Comparison of ENCODE assay signal across 1 cellular context in the genomic region with DNA sequence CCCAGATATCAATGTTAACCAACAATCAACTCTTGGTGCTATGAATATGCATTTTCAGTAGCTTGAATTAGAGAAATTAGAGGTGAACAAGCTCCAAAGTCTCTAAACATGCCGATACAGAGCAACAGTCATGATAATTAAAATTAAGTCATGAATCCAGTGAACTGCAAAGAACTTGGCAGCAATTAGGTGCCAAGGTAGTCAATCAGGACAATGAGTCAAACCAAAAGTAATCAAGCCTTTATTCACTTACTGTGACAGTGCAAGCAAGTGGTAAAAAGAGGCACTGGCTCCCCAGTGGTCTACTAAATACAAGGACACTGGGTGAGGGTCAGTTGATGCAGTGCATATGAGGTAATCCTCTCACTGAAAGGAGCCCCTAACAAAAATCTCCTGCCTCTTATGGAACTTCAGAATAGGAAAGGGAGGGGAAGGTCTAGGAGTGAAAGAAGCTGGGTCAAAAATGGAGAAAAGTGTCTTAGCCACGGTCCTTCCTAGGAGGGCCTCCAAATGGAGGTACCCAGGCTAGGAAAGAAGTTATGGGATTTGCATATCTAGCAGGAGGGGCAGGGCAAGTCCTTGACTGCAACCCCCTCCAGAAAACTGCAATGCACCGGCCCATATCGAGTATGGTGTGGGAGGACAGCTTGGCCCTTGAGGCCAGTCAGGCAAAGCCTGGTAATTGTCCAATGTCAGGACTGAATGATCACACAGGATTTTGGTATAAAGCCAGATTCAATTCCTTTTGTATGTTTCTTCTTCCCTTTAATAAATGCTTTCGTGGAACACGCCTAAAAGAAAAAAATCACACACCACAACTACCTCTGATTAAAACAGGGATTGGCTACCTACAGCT.
TF ChIP-seq lines count a peak whose summit lies in the region.

No MANE protein-coding gene starts in this region.

TF ChIP-seq in GM23338, 12 proteins besides CTCF, POLR2A, EP300 and RAD21 (continued from another document):
- TF ChIP-seq, protein P1, sequence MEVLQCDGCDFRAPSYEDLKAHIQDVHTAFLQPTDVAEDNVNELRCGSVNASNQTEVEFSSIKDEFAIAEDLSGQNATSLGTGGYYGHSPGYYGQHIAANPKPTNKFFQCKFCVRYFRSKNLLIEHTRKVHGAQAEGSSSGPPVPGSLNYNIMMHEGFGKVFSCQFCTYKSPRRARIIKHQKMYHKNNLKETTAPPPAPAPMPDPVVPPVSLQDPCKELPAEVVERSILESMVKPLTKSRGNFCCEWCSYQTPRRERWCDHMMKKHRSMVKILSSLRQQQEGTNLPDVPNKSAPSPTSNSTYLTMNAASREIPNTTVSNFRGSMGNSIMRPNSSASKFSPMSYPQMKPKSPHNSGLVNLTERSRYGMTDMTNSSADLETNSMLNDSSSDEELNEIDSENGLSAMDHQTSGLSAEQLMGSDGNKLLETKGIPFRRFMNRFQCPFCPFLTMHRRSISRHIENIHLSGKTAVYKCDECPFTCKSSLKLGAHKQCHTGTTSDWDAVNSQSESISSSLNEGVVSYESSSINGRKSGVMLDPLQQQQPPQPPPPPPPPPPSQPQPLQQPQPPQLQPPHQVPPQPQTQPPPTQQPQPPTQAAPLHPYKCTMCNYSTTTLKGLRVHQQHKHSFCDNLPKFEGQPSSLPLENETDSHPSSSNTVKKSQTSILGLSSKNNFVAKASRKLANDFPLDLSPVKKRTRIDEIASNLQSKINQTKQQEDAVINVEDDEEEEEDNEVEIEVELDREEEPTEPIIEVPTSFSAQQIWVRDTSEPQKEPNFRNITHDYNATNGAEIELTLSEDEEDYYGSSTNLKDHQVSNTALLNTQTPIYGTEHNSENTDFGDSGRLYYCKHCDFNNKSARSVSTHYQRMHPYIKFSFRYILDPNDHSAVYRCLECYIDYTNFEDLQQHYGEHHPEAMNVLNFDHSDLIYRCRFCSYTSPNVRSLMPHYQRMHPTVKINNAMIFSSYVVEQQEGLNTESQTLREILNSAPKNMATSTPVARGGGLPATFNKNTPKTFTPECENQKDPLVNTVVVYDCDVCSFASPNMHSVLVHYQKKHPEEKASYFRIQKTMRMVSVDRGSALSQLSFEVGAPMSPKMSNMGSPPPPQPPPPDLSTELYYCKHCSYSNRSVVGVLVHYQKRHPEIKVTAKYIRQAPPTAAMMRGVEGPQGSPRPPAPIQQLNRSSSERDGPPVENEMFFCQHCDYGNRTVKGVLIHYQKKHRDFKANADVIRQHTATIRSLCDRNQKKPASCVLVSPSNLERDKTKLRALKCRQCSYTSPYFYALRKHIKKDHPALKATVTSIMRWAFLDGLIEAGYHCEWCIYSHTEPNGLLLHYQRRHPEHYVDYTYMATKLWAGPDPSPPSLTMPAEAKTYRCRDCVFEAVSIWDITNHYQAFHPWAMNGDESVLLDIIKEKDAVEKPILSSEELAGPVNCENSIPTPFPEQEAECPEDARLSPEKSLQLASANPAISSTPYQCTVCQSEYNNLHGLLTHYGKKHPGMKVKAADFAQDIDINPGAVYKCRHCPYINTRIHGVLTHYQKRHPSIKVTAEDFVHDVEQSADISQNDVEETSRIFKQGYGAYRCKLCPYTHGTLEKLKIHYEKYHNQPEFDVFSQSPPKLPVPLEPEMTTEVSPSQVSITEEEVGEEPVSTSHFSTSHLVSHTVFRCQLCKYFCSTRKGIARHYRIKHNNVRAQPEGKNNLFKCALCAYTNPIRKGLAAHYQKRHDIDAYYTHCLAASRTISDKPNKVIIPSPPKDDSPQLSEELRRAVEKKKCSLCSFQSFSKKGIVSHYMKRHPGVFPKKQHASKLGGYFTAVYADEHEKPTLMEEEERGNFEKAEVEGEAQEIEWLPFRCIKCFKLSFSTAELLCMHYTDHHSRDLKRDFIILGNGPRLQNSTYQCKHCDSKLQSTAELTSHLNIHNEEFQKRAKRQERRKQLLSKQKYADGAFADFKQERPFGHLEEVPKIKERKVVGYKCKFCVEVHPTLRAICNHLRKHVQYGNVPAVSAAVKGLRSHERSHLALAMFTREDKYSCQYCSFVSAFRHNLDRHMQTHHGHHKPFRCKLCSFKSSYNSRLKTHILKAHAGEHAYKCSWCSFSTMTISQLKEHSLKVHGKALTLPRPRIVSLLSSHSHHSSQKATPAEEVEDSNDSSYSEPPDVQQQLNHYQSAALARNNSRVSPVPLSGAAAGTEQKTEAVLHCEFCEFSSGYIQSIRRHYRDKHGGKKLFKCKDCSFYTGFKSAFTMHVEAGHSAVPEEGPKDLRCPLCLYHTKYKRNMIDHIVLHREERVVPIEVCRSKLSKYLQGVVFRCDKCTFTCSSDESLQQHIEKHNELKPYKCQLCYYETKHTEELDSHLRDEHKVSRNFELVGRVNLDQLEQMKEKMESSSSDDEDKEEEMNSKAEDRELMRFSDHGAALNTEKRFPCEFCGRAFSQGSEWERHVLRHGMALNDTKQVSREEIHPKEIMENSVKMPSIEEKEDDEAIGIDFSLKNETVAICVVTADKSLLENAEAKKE (CRISPR knock-in tag; IDR thresholded peaks at IDR 0.05) = no peak
- TF ChIP-seq, protein P2, sequence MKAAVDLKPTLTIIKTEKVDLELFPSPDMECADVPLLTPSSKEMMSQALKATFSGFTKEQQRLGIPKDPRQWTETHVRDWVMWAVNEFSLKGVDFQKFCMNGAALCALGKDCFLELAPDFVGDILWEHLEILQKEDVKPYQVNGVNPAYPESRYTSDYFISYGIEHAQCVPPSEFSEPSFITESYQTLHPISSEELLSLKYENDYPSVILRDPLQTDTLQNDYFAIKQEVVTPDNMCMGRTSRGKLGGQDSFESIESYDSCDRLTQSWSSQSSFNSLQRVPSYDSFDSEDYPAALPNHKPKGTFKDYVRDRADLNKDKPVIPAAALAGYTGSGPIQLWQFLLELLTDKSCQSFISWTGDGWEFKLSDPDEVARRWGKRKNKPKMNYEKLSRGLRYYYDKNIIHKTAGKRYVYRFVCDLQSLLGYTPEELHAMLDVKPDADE (IDR thresholded peaks at IDR 0.05) = no peak
- TF ChIP-seq EZH2phosphoT487 (IDR thresholded peaks at IDR 0.05; ENCODE audit: unreplicated experiment) = no peak
- no peak for TF ChIP-seq NANOG (IDR thresholded peaks at IDR 0.05; ENCODE audit: borderline replicate concordance)
- TF ChIP-seq JUNB (IDR thresholded peaks at IDR 0.05; ENCODE audit: unreplicated experiment) = no peak
TF ChIP-seq in GM23338: peak in this region for 0.
